ENCODE assay signal across 23 cellular contexts in genomic region chr2:29865512-29865911, GRCh38. TPM values are rescaled to one million over a fixed set of nuclear protein-coding genes. Genes with fewer than 3 reads are reported as not detected.
"Had no signal": no experiment of that assay in that cellular context is flagged by ENCODE, and none has a peak within 500 bp of the region (broad histone marks: within the 10 kb centered on the region; RNA-seq: fewer than 3 reads in every experiment).

No MANE protein-coding gene starts in this region.

- DNase-seq: activated CD4-positive, alpha-beta memory T cell treated with anti-CD3 and anti-CD28 coated beads for 36 hours; activated CD4-positive, alpha-beta T cell treated with anti-CD3 and anti-CD28 coated beads for 36 hours; activated CD8-positive, alpha-beta memory T cell treated with anti-CD3 and anti-CD28 coated beads, Interleukin-2, amount 10 ng/mL, durations not matched to agents 7 days and 5 days; activated naive CD4-positive, alpha-beta T cell treated with anti-CD3 and anti-CD28 coated beads for 36 hours; activated naive CD8-positive, alpha-beta T cell treated with anti-CD3 and anti-CD28 coated beads, Interleukin-2, amount 50 U/mL, for 24 hours; anterior cingulate cortex; caudate nucleus; colonic mucosa; gastrocnemius medialis; heart right ventricle; left ventricle myocardium superior; occipital lobe; posterior cingulate gyrus; retina; spleen; stimulated activated CD4-positive, alpha-beta T cell treated with anti-CD3 and anti-CD28 coated beads, Interleukin-4, amount 100 ng/mL, for 4 hours; testis had no signal

- H3K4me1 Mint-ChIP-seq: activated CD4-positive, alpha-beta T cell treated with anti-CD3 and anti-CD28 coated beads for 36 hours; activated CD8-positive, alpha-beta memory T cell treated with anti-CD3 and anti-CD28 coated beads, Interleukin-2, amount 10 ng/mL, durations not matched to agents 7 days and 5 days; activated naive CD8-positive, alpha-beta T cell treated with anti-CD3 and anti-CD28 coated beads, Interleukin-2, amount 50 U/mL, for 24 hours; brain; stimulated activated memory B cell treated with anti-CD40 and anti-IgM and Interleukin-4, amounts not matched to agents 10 μg/mL and 1 μg/mL and 100 μg/mL, for 72 hours; WTC11 had no signal

- ATAC-seq: activated CD4-positive, alpha-beta T cell treated with anti-CD3 and anti-CD28 coated beads for 36 hours; activated CD8-positive, alpha-beta memory T cell treated with anti-CD3 and anti-CD28 coated beads, Interleukin-2, amount 10 ng/mL, durations not matched to agents 7 days and 5 days; activated naive CD8-positive, alpha-beta T cell treated with anti-CD3 and anti-CD28 coated beads, Interleukin-2, amount 50 U/mL, for 24 hours; gastrocnemius medialis; heart right ventricle; left ventricle myocardium superior; stimulated activated memory B cell treated with anti-CD40 and anti-IgM and Interleukin-4, amounts not matched to agents 10 μg/mL and 1 μg/mL and 100 μg/mL, for 72 hours; WTC11 had no signal

- H3K27ac Mint-ChIP-seq: activated CD4-positive, alpha-beta memory T cell treated with anti-CD3 and anti-CD28 coated beads for 36 hours; activated CD4-positive, alpha-beta T cell treated with anti-CD3 and anti-CD28 coated beads for 36 hours; activated CD8-positive, alpha-beta memory T cell treated with anti-CD3 and anti-CD28 coated beads, Interleukin-2, amount 10 ng/mL, durations not matched to agents 7 days and 5 days; activated naive CD4-positive, alpha-beta T cell treated with anti-CD3 and anti-CD28 coated beads for 36 hours; activated naive CD8-positive, alpha-beta T cell treated with anti-CD3 and anti-CD28 coated beads, Interleukin-2, amount 50 U/mL, for 24 hours; activated T-helper 2 cell treated with anti-CD3 and anti-CD28 coated beads, Interferon-gamma antibody, Interleukin-2, Interleukin-4, amounts not matched to agents 10 μg/mL and 5 μg/mL and 100 μg/mL, durations not matched to agents 14 hours and 24 hours and 36 hours; brain; stimulated activated memory B cell treated with anti-CD40 and anti-IgM and Interleukin-4, amounts not matched to agents 10 μg/mL and 1 μg/mL and 100 μg/mL, for 72 hours; type B pancreatic cell; WTC11 had no signal

- H3K4me1 ChIP-seq: colonic mucosa, gastrocnemius medialis, heart right ventricle, spleen, testis had no signal

- H3K4me3 Mint-ChIP-seq: activated CD4-positive, alpha-beta memory T cell treated with anti-CD3 and anti-CD28 coated beads for 36 hours; activated CD4-positive, alpha-beta T cell treated with anti-CD3 and anti-CD28 coated beads for 36 hours; activated CD8-positive, alpha-beta memory T cell treated with anti-CD3 and anti-CD28 coated beads, Interleukin-2, amount 10 ng/mL, durations not matched to agents 7 days and 5 days; activated naive CD4-positive, alpha-beta T cell treated with anti-CD3 and anti-CD28 coated beads for 36 hours; activated naive CD8-positive, alpha-beta T cell treated with anti-CD3 and anti-CD28 coated beads, Interleukin-2, amount 50 U/mL, for 24 hours; brain; stimulated activated memory B cell treated with anti-CD40 and anti-IgM and Interleukin-4, amounts not matched to agents 10 μg/mL and 1 μg/mL and 100 μg/mL, for 72 hours; type B pancreatic cell; WTC11 had no signal

- H3K27me3 ChIP-seq: colonic mucosa, gastrocnemius medialis, testis had no signal

- H3K4me3 ChIP-seq: colonic mucosa, gastrocnemius medialis, heart right ventricle, spleen, testis had no signal

- H3K36me3 ChIP-seq: colonic mucosa, gastrocnemius medialis, heart right ventricle, spleen had no signal

- H3K36me3 Mint-ChIP-seq: activated CD4-positive, alpha-beta memory T cell treated with anti-CD3 and anti-CD28 coated beads for 36 hours; activated CD8-positive, alpha-beta memory T cell treated with anti-CD3 and anti-CD28 coated beads, Interleukin-2, amount 10 ng/mL, durations not matched to agents 7 days and 5 days; brain; stimulated activated memory B cell treated with anti-CD40 and anti-IgM and Interleukin-4, amounts not matched to agents 10 μg/mL and 1 μg/mL and 100 μg/mL, for 72 hours; type B pancreatic cell; WTC11 had no signal

- H3K9me3 Mint-ChIP-seq: activated CD4-positive, alpha-beta memory T cell treated with anti-CD3 and anti-CD28 coated beads for 36 hours; activated naive CD4-positive, alpha-beta T cell treated with anti-CD3 and anti-CD28 coated beads for 36 hours; activated naive CD8-positive, alpha-beta T cell treated with anti-CD3 and anti-CD28 coated beads, Interleukin-2, amount 50 U/mL, for 24 hours; activated T-helper 2 cell treated with anti-CD3 and anti-CD28 coated beads, Interferon-gamma antibody, Interleukin-2, Interleukin-4, amounts not matched to agents 10 μg/mL and 5 μg/mL and 100 μg/mL, durations not matched to agents 14 hours and 24 hours and 36 hours; brain; type B pancreatic cell; WTC11 had no signal

- H3K27ac ChIP-seq: colonic mucosa, gastrocnemius medialis, heart right ventricle, spleen, testis had no signal

- H3K9me3 ChIP-seq: colonic mucosa, gastrocnemius medialis, heart right ventricle, spleen, testis had no signal

RNA-seq across cellular contexts. Expression of gene ALK, which starts 55.9 kb away (rescaled TPM):
- total RNA-seq: activated CD4-positive, alpha-beta memory T cell treated with anti-CD3 and anti-CD28 coated beads for 36 hours; activated CD4-positive, alpha-beta T cell treated with anti-CD3 and anti-CD28 coated beads for 36 hours; activated CD8-positive, alpha-beta memory T cell treated with anti-CD3 and anti-CD28 coated beads, Interleukin-2, amount 10 ng/mL, durations not matched to agents 7 days and 5 days; activated naive CD4-positive, alpha-beta T cell treated with anti-CD3 and anti-CD28 coated beads for 36 hours; activated T-helper 2 cell treated with anti-CD3 and anti-CD28 coated beads, Interferon-gamma antibody, Interleukin-2, Interleukin-4, amounts not matched to agents 10 μg/mL and 5 μg/mL and 100 μg/mL, durations not matched to agents 14 hours and 24 hours and 36 hours; gastrocnemius medialis; left ventricle myocardium superior; mononuclear cell; WTC11 had no signal
